In genomic region chr5:15501057-15501791, GRCh38 we compare ENCODE assay signal across 8 cellular contexts. TPM values are rescaled to one million over a fixed set of nuclear protein-coding genes. Genes with fewer than 3 reads are reported as not detected.
DNase-seq lines count a peak whose midpoint lies in the region; ATAC-seq and TF ChIP-seq lines count a peak whose summit lies in the region.

No MANE protein-coding gene starts in this region.

- H3K9me3 Mint-ChIP-seq in osteocyte (ENCODE audit: unreplicated experiment): no peaks in the 10 kb centered on the region

- H3K4me3 Mint-ChIP-seq in osteocyte (ENCODE audit: unreplicated experiment): peak overlapping the region; percentile 94

- TF ChIP-seq CTCF in osteocyte (IDR thresholded peaks at IDR 0.05): peak; percentile 41

- peak overlapping the region; percentile 89 for H3K27ac Mint-ChIP-seq in osteocyte (ENCODE audit: unreplicated experiment)

- peaks cover 15% of the 10 kb centered on the region for H3K36me3 Mint-ChIP-seq in osteocyte (ENCODE audit: unreplicated experiment)

- DNase-seq in DMS114 treated with DMSO at 0.1 percent for 48 hours (lab: John Stamatoyannopoulos, UW; ENCODE audit: unreplicated experiment): peak; percentile 69
- peak; percentile 60 for DNase-seq in SK-N-DZ (ENCODE audit: low spot score)
- DNase-seq in head of caudate nucleus: peak in 40 of 42 donors; percentile 4 to 84 (median 57)
- no peak for DNase-seq in osteocyte (ENCODE audit: extremely low spot score, unreplicated experiment)
- no peak for DNase-seq in SW480 (ENCODE audit: low spot score)
- DNase-seq in SKM-1 (lab: John Stamatoyannopoulos, UW; ENCODE audit: unreplicated experiment): no peak
- no peak for DNase-seq in NCI-H345 (lab: John Stamatoyannopoulos, UW)

- H3K27me3 Mint-ChIP-seq in osteocyte (ENCODE audit: unreplicated experiment): peaks cover 2% of the 10 kb centered on the region

- intact Hi-C loops in head of caudate nucleus (cut with DNase I): loop anchor here (5.0 kb wide), 1 partner anchor 291 kb away; no protein-coding TSS in a partner anchor

- H3K4me1 Mint-ChIP-seq in osteocyte (ENCODE audit: unreplicated experiment): peaks cover 33% of the 10 kb centered on the region

- no peak for ATAC-seq in HG02759 (IDR thresholded peaks at IDR 0.05; ENCODE audit: unreplicated experiment)

RNA-seq across cellular contexts. Expression of gene FBXL7, which starts 1.2 kb away (rescaled TPM):
- 7.2 and 8.9 TPM in 2 replicates for polyA plus RNA-seq in SK-N-DZ (2014; cell fraction: cytosol; rRNA removed)
- 17.9 and 24.8 TPM in 2 replicates for polyA plus RNA-seq in SK-N-DZ (2014; cell fraction: nucleus; rRNA removed)
- 28.0 and 28.4 TPM in 2 replicates for total RNA-seq in osteocyte

Comparison
In these comparisons a context has a peak if more than half of its experiments do, and no peak if none do; other contexts are left out.
1. DNase-seq: peak in DMS114 treated with DMSO at 0.1 percent for 48 hours (single experiment), SK-N-DZ (single experiment) and head of caudate nucleus (40 of 42); none in osteocyte (single experiment), SW480 (single experiment), SKM-1 (single experiment) and NCI-H345 (single experiment).